ENCODE assay signal across 2 cellular contexts in genomic region chr11:94700631-94701030, GRCh38.
TF ChIP-seq lines count a peak whose summit lies in the region.

No MANE protein-coding gene starts in this region.

TF ChIP-seq in SK-N-SH treated with all-trans-retinoic acid at 6 μM for 48 hours, 23 proteins besides CTCF, POLR2A, EP300 and RAD21 (continued from another document):
- TF ChIP-seq, protein P1, sequence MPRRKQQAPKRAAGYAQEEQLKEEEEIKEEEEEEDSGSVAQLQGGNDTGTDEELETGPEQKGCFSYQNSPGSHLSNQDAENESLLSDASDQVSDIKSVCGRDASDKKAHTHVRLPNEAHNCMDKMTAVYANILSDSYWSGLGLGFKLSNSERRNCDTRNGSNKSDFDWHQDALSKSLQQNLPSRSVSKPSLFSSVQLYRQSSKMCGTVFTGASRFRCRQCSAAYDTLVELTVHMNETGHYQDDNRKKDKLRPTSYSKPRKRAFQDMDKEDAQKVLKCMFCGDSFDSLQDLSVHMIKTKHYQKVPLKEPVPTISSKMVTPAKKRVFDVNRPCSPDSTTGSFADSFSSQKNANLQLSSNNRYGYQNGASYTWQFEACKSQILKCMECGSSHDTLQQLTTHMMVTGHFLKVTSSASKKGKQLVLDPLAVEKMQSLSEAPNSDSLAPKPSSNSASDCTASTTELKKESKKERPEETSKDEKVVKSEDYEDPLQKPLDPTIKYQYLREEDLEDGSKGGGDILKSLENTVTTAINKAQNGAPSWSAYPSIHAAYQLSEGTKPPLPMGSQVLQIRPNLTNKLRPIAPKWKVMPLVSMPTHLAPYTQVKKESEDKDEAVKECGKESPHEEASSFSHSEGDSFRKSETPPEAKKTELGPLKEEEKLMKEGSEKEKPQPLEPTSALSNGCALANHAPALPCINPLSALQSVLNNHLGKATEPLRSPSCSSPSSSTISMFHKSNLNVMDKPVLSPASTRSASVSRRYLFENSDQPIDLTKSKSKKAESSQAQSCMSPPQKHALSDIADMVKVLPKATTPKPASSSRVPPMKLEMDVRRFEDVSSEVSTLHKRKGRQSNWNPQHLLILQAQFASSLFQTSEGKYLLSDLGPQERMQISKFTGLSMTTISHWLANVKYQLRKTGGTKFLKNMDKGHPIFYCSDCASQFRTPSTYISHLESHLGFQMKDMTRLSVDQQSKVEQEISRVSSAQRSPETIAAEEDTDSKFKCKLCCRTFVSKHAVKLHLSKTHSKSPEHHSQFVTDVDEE (CRISPR knock-in tag; IDR thresholded peaks at IDR 0.05), result no peak
- TF ChIP-seq RARB (CRISPR knock-in tag; IDR thresholded peaks at IDR 0.05), result no peak
- TF ChIP-seq SNAI2 (CRISPR knock-in tag; IDR thresholded peaks at IDR 0.05), result peak; percentile 89; the same call in 1 of the 2 replicates
- TF ChIP-seq OSR1 (CRISPR knock-in tag; IDR thresholded peaks at IDR 0.05), result no peak
- TF ChIP-seq ZNF70 (CRISPR knock-in tag; IDR thresholded peaks at IDR 0.05), result no peak
- TF ChIP-seq ZFP3 (CRISPR knock-in tag; IDR thresholded peaks at IDR 0.05), result peak; percentile 65; the same call in 1 of the 2 replicates
- no peak for TF ChIP-seq BACH2 (CRISPR knock-in tag; IDR thresholded peaks at IDR 0.05; ENCODE audit: borderline replicate concordance)
- no peak for TF ChIP-seq ZNF8 (CRISPR knock-in tag; IDR thresholded peaks at IDR 0.05)
- no peak for TF ChIP-seq ARNTL (CRISPR knock-in tag; IDR thresholded peaks at IDR 0.05; ENCODE audit: borderline replicate concordance, low read depth)
- TF ChIP-seq ISL1 (CRISPR knock-in tag; IDR thresholded peaks at IDR 0.05), result peak; percentile 88
- TF ChIP-seq, protein P2, sequence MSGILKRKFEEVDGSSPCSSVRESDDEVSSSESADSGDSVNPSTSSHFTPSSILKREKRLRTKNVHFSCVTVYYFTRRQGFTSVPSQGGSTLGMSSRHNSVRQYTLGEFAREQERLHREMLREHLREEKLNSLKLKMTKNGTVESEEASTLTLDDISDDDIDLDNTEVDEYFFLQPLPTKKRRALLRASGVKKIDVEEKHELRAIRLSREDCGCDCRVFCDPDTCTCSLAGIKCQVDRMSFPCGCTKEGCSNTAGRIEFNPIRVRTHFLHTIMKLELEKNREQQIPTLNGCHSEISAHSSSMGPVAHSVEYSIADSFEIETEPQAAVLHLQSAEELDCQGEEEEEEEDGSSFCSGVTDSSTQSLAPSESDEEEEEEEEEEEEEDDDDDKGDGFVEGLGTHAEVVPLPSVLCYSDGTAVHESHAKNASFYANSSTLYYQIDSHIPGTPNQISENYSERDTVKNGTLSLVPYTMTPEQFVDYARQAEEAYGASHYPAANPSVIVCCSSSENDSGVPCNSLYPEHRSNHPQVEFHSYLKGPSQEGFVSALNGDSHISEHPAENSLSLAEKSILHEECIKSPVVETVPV (CRISPR knock-in tag; IDR thresholded peaks at IDR 0.05), result no peak
- TF ChIP-seq ESRRG (CRISPR knock-in tag; IDR thresholded peaks at IDR 0.05), result no peak
- TF ChIP-seq PPARA (CRISPR knock-in tag; IDR thresholded peaks at IDR 0.05; ENCODE audit: borderline replicate concordance), result no peak
- TF ChIP-seq ZFP30 (CRISPR knock-in tag; IDR thresholded peaks at IDR 0.05), result no peak
- TF ChIP-seq, protein P3, sequence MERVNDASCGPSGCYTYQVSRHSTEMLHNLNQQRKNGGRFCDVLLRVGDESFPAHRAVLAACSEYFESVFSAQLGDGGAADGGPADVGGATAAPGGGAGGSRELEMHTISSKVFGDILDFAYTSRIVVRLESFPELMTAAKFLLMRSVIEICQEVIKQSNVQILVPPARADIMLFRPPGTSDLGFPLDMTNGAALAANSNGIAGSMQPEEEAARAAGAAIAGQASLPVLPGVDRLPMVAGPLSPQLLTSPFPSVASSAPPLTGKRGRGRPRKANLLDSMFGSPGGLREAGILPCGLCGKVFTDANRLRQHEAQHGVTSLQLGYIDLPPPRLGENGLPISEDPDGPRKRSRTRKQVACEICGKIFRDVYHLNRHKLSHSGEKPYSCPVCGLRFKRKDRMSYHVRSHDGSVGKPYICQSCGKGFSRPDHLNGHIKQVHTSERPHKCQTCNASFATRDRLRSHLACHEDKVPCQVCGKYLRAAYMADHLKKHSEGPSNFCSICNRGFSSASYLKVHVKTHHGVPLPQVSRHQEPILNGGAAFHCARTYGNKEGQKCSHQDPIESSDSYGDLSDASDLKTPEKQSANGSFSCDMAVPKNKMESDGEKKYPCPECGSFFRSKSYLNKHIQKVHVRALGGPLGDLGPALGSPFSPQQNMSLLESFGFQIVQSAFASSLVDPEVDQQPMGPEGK (CRISPR knock-in tag; IDR thresholded peaks at IDR 0.05; ENCODE audit: borderline replicate concordance), result 0 out of 2 replicates have a peak, but pooled peaks have one; percentile 17

TF ChIP-seq in SK-N-SH, 30 proteins besides CTCF, POLR2A, EP300 and RAD21 (continued from another document):
- TF ChIP-seq REST (IDR thresholded peaks at IDR 0.05; ENCODE audit: low read depth, low read length) (no peak), SMC3 (IDR thresholded peaks at IDR 0.05; ENCODE audit: low read depth, low read length) (no peak)
